1 cellular context compared by ENCODE assay signal in genomic region chr3:119652306-119653033, GRCh38.
TF ChIP-seq lines count a peak whose summit lies in the region.

No MANE protein-coding gene starts in this region.

TF ChIP-seq in HepG2, 621 proteins besides CTCF, POLR2A, EP300 and RAD21:
- TF ChIP-seq ATF2 (CRISPR knock-in tag; IDR thresholded peaks at IDR 0.05) (no peak), SKI (IDR thresholded peaks at IDR 0.05; ENCODE audit: partially characterized antibody) (no peak), ARID3A (IDR thresholded peaks at IDR 0.05; ENCODE audit: low read depth, low read length) (no peak), ZNF782 (CRISPR knock-in tag; IDR thresholded peaks at IDR 0.05; ENCODE audit: borderline replicate concordance) (no peak), ZNF317 (CRISPR knock-in tag; IDR thresholded peaks at IDR 0.05) (peak; percentile 54; the same call in 1 of the 2 replicates), ETV5 (CRISPR knock-in tag; IDR thresholded peaks at IDR 0.05; ENCODE audit: borderline replicate concordance) (no peak)
- TF ChIP-seq, protein P1, sequence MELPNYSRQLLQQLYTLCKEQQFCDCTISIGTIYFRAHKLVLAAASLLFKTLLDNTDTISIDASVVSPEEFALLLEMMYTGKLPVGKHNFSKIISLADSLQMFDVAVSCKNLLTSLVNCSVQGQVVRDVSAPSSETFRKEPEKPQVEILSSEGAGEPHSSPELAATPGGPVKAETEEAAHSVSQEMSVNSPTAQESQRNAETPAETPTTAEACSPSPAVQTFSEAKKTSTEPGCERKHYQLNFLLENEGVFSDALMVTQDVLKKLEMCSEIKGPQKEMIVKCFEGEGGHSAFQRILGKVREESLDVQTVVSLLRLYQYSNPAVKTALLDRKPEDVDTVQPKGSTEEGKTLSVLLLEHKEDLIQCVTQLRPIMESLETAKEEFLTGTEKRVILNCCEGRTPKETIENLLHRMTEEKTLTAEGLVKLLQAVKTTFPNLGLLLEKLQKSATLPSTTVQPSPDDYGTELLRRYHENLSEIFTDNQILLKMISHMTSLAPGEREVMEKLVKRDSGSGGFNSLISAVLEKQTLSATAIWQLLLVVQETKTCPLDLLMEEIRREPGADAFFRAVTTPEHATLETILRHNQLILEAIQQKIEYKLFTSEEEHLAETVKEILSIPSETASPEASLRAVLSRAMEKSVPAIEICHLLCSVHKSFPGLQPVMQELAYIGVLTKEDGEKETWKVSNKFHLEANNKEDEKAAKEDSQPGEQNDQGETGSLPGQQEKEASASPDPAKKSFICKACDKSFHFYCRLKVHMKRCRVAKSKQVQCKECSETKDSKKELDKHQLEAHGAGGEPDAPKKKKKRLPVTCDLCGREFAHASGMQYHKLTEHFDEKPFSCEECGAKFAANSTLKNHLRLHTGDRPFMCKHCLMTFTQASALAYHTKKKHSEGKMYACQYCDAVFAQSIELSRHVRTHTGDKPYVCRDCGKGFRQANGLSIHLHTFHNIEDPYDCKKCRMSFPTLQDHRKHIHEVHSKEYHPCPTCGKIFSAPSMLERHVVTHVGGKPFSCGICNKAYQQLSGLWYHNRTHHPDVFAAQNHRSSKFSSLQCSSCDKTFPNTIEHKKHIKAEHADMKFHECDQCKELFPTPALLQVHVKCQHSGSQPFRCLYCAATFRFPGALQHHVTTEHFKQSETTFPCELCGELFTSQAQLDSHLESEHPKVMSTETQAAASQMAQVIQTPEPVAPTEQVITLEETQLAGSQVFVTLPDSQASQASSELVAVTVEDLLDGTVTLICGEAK (IDR thresholded peaks at IDR 0.05): no peak
- TF ChIP-seq, protein P1 (CRISPR knock-in tag; IDR thresholded peaks at IDR 0.05): no peak
- TF ChIP-seq, protein P2, sequence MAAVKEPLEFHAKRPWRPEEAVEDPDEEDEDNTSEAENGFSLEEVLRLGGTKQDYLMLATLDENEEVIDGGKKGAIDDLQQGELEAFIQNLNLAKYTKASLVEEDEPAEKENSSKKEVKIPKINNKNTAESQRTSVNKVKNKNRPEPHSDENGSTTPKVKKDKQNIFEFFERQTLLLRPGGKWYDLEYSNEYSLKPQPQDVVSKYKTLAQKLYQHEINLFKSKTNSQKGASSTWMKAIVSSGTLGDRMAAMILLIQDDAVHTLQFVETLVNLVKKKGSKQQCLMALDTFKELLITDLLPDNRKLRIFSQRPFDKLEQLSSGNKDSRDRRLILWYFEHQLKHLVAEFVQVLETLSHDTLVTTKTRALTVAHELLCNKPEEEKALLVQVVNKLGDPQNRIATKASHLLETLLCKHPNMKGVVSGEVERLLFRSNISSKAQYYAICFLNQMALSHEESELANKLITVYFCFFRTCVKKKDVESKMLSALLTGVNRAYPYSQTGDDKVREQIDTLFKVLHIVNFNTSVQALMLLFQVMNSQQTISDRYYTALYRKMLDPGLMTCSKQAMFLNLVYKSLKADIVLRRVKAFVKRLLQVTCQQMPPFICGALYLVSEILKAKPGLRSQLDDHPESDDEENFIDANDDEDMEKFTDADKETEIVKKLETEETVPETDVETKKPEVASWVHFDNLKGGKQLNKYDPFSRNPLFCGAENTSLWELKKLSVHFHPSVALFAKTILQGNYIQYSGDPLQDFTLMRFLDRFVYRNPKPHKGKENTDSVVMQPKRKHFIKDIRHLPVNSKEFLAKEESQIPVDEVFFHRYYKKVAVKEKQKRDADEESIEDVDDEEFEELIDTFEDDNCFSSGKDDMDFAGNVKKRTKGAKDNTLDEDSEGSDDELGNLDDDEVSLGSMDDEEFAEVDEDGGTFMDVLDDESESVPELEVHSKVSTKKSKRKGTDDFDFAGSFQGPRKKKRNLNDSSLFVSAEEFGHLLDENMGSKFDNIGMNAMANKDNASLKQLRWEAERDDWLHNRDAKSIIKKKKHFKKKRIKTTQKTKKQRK (IDR thresholded peaks at IDR 0.05; ENCODE audit: low read length): no peak
- TF ChIP-seq, protein P3, sequence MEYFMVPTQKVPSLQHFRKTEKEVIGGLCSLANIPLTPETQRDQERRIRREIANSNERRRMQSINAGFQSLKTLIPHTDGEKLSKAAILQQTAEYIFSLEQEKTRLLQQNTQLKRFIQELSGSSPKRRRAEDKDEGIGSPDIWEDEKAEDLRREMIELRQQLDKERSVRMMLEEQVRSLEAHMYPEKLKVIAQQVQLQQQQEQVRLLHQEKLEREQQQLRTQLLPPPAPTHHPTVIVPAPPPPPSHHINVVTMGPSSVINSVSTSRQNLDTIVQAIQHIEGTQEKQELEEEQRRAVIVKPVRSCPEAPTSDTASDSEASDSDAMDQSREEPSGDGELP (IDR thresholded peaks at IDR 0.05; ENCODE audit: borderline replicate concordance, low read depth): no peak
TF ChIP-seq in HepG2: peak in this region for 1.
